Comparison of ENCODE assay signal across 14 cellular contexts in the genomic region with DNA sequence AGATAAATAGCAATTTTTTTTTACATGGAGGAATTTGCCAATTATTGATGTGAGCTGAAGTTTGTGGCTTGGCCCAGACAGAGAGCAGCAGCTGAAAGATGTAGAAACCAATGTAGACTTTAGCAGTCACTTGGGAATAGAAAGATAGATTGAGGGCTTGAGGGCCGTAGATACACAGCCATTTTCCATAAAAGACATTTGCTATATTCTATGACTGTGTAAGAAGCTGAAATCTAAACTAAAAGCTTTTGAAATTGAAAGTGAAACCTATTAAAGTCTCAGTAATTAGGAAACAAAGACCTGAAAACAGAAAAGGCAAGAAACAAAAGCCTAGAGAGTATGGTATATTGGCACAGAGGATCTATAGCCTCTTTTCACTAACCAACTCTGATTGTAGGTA.
A peak's percentile ranks its signal among the peaks of the same experiment; 100 is the strongest.
DNase-seq lines count a peak whose midpoint lies in the region; ATAC-seq and TF ChIP-seq lines count a peak whose summit lies in the region.
"Had no signal": no experiment of that assay in that cellular context is flagged by ENCODE, and none has a peak within 500 bp of the region (broad histone marks: within the 10 kb centered on the region; RNA-seq: fewer than 3 reads in every experiment).

No MANE protein-coding gene starts in this region.

- POLR2A ChIA-PET in naive thymus-derived CD4-positive, alpha-beta T cell (lab: Charles Lee): interaction anchor here (0.6 kb wide), 1 partner anchor 118 kb away, joined by 4 read pairs; no protein-coding TSS in a partner anchor

- H3K9me3 ChIP-seq in naive thymus-derived CD4-positive, alpha-beta T cell (ENCODE audit: control insufficient read depth in 2 of 3, low read length in 3 of 3): no peaks in the 10 kb centered on the region
- H3K9me3 ChIP-seq in esophagus squamous epithelium (no peaks in the 10 kb centered on the region), uterus (no peaks in the 10 kb centered on the region)

- no peak overlapping the region for H3K27ac ChIP-seq in naive thymus-derived CD4-positive, alpha-beta T cell (ENCODE audit: low read depth, low read length)
- H3K27ac ChIP-seq in esophagus squamous epithelium: no peak overlapping the region
- H3K27ac ChIP-seq in uterus: no peak overlapping the region

- peaks cover 2 to 27% (median 6%) of the 10 kb centered on the region in 11 donors for H3K9me3 Mint-ChIP-seq in naive thymus-derived CD4-positive, alpha-beta T cell

- H3K27me3 Mint-ChIP-seq in naive thymus-derived CD4-positive, alpha-beta T cell: no peaks in the 10 kb centered on the region
- H3K27me3 Mint-ChIP-seq: brain had no signal

- WGBS in esophagus squamous epithelium, 2 donors: 45 to 52% methylated on average over 1 of the region's 1 CpG

- DNase-seq in hepatic stellate cell (ENCODE audit: low spot score): peak; percentile 5
- no peak for DNase-seq in naive thymus-derived CD4-positive, alpha-beta T cell
- DNase-seq in esophagus squamous epithelium (lab: John Stamatoyannopoulos, UW): no peak
- DNase-seq in NCI-H1436 treated with DMSO at 0.1 percent for 48 hours (lab: John Stamatoyannopoulos, UW): no peak
- no peak for DNase-seq in uterus
- DNase-seq: activated CD8-positive, alpha-beta memory T cell treated with anti-CD3 and anti-CD28 coated beads for 24 hours; EL; SIG-M5; substantia nigra had no signal

- TF ChIP-seq CTCF in esophagus squamous epithelium (IDR thresholded peaks at IDR 0.05): no peak
- no peak for TF ChIP-seq CTCF in uterus (IDR thresholded peaks at IDR 0.05)

- H3K4me3 ChIP-seq in naive thymus-derived CD4-positive, alpha-beta T cell (ENCODE audit: low read length): no peak overlapping the region
- no peak overlapping the region for H3K4me3 ChIP-seq in esophagus squamous epithelium
- H3K4me3 ChIP-seq in uterus: no peak overlapping the region

- H3K4me1 ChIP-seq in naive thymus-derived CD4-positive, alpha-beta T cell (ENCODE audit: control insufficient read depth in 2 of 2, insufficient read depth in 2 of 2, low read length in 2 of 2): no peaks in the 10 kb centered on the region
- H3K4me1 ChIP-seq in esophagus squamous epithelium (no peaks in the 10 kb centered on the region), uterus (no peaks in the 10 kb centered on the region)

- H3K27me3 ChIP-seq in naive thymus-derived CD4-positive, alpha-beta T cell (ENCODE audit: control insufficient read depth in 2 of 2, insufficient read depth in 2 of 2, low read length in 2 of 2): no peaks in the 10 kb centered on the region
- H3K27me3 ChIP-seq in esophagus squamous epithelium (no peaks in the 10 kb centered on the region), uterus (no peaks in the 10 kb centered on the region)

- no peaks in the 10 kb centered on the region for H3K36me3 ChIP-seq in naive thymus-derived CD4-positive, alpha-beta T cell (ENCODE audit: control insufficient read depth in 2 of 3, insufficient read depth in 3 of 3, low read length in 3 of 3)
- H3K36me3 ChIP-seq in esophagus squamous epithelium (no peaks in the 10 kb centered on the region), uterus (no peaks in the 10 kb centered on the region)

- no peak overlapping the region for H3K4me3 Mint-ChIP-seq in naive thymus-derived CD4-positive, alpha-beta T cell
- H3K4me3 Mint-ChIP-seq: brain, mesothelial cell of epicardium had no signal

- no peak overlapping the region for H3K27ac Mint-ChIP-seq in naive thymus-derived CD4-positive, alpha-beta T cell
- H3K27ac Mint-ChIP-seq: mesothelial cell of epicardium had no signal

- CTCF ChIA-PET in naive thymus-derived CD4-positive, alpha-beta T cell (lab: Charles Lee): no interaction called here

- peak; percentile 91 for ATAC-seq in GM18867 (IDR thresholded peaks at IDR 0.05; ENCODE audit: unreplicated experiment)
- peak; percentile 86 for ATAC-seq in GM21786 (IDR thresholded peaks at IDR 0.05; ENCODE audit: unreplicated experiment)
- peak; percentile 88 for ATAC-seq in HG03378 (IDR thresholded peaks at IDR 0.05; ENCODE audit: unreplicated experiment)
- ATAC-seq in naive thymus-derived CD4-positive, alpha-beta T cell: no peak

- H3K4me1 Mint-ChIP-seq in naive thymus-derived CD4-positive, alpha-beta T cell: peaks cover 0 to 3% (median 0%) of the 10 kb centered on the region in 7 donors
- H3K4me1 Mint-ChIP-seq: brain, mesothelial cell of epicardium had no signal

- intact Hi-C loops in naive thymus-derived CD4-positive, alpha-beta T cell (cut with micrococcal nuclease): no loop called here
- intact Hi-C loops in esophagus squamous epithelium (cut with DNase I) (no loop called here), uterus (cut with DNase I; ENCODE audit: low total_unique reads) (no loop called here)

- peaks cover 0 to 4% (median 0%) of the 10 kb centered on the region in 5 donors for H3K36me3 Mint-ChIP-seq in naive thymus-derived CD4-positive, alpha-beta T cell
- H3K36me3 Mint-ChIP-seq: brain had no signal

- no peak for TF ChIP-seq POLR2A in esophagus squamous epithelium (IDR thresholded peaks at IDR 0.05)
- no peak for TF ChIP-seq POLR2A in uterus (IDR thresholded peaks at IDR 0.05)
